ENCODE assay signal across 8 cellular contexts in genomic region chr19:9323919-9324583, GRCh38. TPM values are rescaled to one million over a fixed set of nuclear protein-coding genes. Genes with fewer than 3 reads are reported as not detected.
A peak's percentile ranks its signal among the peaks of the same experiment; 100 is the strongest.
DNase-seq lines count a peak whose midpoint lies in the region; ATAC-seq and TF ChIP-seq lines count a peak whose summit lies in the region.

TSS of gene ZNF559 (plus strand) at chr19:9324179. CDS start at chr19:9338550, 14,371 bp downstream.

- ATAC-seq in GM21515 (IDR thresholded peaks at IDR 0.05; ENCODE audit: unreplicated experiment): peak; percentile 93

- peak within 1 kb of the TSS; percentile 87 for H3K27ac ChIP-seq in OCI-LY1 (ENCODE audit: low read depth, low read length, poor library complexity, severe bottlenecking)

- H3K4me1 ChIP-seq in OCI-LY1 (ENCODE audit: insufficient read depth, low read length, severe bottlenecking): peaks cover 13% of the 10 kb centered on the region

- H3F3A ChIP-seq in OCI-LY1 (ENCODE audit: insufficient read depth, low read length): no peaks in the 10 kb centered on the region

- H3K9me3 ChIP-seq in OCI-LY1 (ENCODE audit: low read length): peaks cover 6% of the 10 kb centered on the region; the same call in 1 of the 2 replicates

- no peaks in the 10 kb centered on the region for H3K27me3 ChIP-seq in OCI-LY1 (ENCODE audit: insufficient read depth, low read length)

- TF ChIP-seq CTCF in OCI-LY1 (IDR thresholded peaks at IDR 0.05; ENCODE audit: low read length) (peak; percentile 22), epithelial cell of esophagus (IDR thresholded peaks at IDR 0.05; ENCODE audit: insufficient read depth, low read depth, low read length, missing control alignments) (no peak)

- peak within 1 kb of the TSS; percentile 87 for H2AFZ ChIP-seq in OCI-LY1 (ENCODE audit: low read length)

- H3K4me2 ChIP-seq in OCI-LY1 (ENCODE audit: low read length): peak within 1 kb of the TSS; percentile 76

- DNase-seq in DMS114 treated with DMSO at 0.1 percent for 48 hours (lab: John Stamatoyannopoulos, UW; ENCODE audit: unreplicated experiment) (peak; percentile 91), HuH-7 (ENCODE audit: low spot score) (peak; percentile 78), activated T-cell treated with anti-CD3 and anti-CD28 coated beads for 1 hour (ENCODE audit: low read depth) (peak; percentile 98), epithelial cell of esophagus (ENCODE audit: low read depth) (peak; percentile 95), mucosa of gallbladder (ENCODE audit: low spot score) (peak; percentile 95)
- DNase-seq in stimulated activated CD8-positive, alpha-beta memory T cell treated with anti-CD3 and anti-CD28 coated beads, Interleukin-4, amount 100 ng/mL, for 24 hours (ENCODE audit: low read depth): peak; percentile 96

- H3K79me2 ChIP-seq in OCI-LY1 (ENCODE audit: insufficient read depth, low read length): no peaks in the 10 kb centered on the region

- H3K4me3 ChIP-seq in OCI-LY1 (ENCODE audit: low read depth, low read length, poor library complexity, severe bottlenecking): peak within 1 kb of the TSS; percentile 74
- peak within 1 kb of the TSS; percentile 72 for H3K4me3 ChIP-seq in epithelial cell of esophagus (ENCODE audit: low read length)

- no peaks in the 10 kb centered on the region for H4K20me1 ChIP-seq in OCI-LY1 (ENCODE audit: insufficient read depth, low read length)

- peak within 1 kb of the TSS; percentile 76 for H3K9ac ChIP-seq in OCI-LY1 (ENCODE audit: low read length)

- peaks cover 9% of the 10 kb centered on the region; the same call in 1 of the 2 replicates for H3K36me3 ChIP-seq in OCI-LY1 (ENCODE audit: insufficient read depth, low read length)

- H3K9me2 ChIP-seq in OCI-LY1 (ENCODE audit: low read depth, low read length): no peaks in the 10 kb centered on the region

RNA-seq across cellular contexts. Expression of gene ZNF559, which starts in this region (rescaled TPM):
- total RNA-seq in mucosa of gallbladder: 19.9 TPM

Comparison
In these comparisons a context has a peak if more than half of its experiments do, and no peak if none do; other contexts are left out.
1. Peak in every context shown above with its lines: DNase-seq, ATAC-seq, H3K4me3 ChIP-seq and H3K27ac ChIP-seq.